Comparison of ENCODE assay signal across 1 cellular context in the genomic region with DNA sequence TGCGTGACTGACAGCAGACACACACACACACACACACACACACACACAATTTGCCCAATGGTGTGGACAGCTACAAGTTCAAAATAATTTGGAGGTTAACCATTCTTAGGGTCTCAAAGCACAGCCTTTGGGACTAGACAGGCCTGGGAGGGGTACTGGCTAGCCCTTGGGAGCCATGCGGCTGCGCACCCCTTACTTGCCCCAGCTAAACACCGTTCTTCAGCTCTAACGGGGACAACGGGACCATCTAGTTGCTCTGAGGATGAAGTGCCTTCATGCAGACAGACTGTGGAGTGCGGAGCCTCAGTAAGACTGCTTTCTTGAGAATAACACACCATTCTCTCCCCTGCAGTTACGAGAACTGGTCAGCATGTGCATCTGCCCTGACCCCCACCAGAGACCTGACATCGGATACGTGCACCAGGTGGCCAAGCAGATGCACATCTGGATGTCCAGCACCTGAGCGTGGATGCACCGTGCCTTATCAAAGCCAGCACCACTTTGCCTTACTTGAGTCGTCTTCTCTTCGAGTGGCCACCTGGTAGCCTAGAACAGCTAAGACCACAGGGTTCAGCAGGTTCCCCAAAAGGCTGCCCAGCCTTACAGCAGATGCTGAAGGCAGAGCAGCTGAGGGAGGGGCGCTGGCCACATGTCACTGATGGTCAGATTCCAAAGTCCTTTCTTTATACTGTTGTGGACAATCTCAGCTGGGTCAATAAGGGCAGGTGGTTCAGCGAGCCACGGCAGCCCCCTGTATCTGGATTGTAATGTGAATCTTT.
TF ChIP-seq lines count a peak whose summit lies in the region.

No MANE protein-coding gene starts in this region.

TF ChIP-seq in GM12878, 131 proteins besides CTCF, POLR2A, EP300 and RAD21:
- no peak for TF ChIP-seq NFXL1 (IDR thresholded peaks at IDR 0.05; ENCODE audit: borderline replicate concordance)
- no peak for TF ChIP-seq ETV6 (conservative IDR thresholded peaks at IDR 0.05 in 1 of 2, IDR thresholded peaks at IDR 0.05 in 1 of 2; ENCODE audit: borderline replicate concordance in 1 of 2, low read depth in 1 of 2)
- peak; percentile 37; the same call in 1 of the 2 replicates for TF ChIP-seq PML (IDR thresholded peaks at IDR 0.05; ENCODE audit: low read length)
